ENCODE assay signal across 2 cellular contexts in genomic region chr11:59801160-59801706, GRCh38.
TF ChIP-seq lines count a peak whose summit lies in the region.

No MANE protein-coding gene starts in this region.

TF ChIP-seq in SK-N-SH, 30 proteins besides CTCF, POLR2A, EP300 and RAD21 (continued from another document):
- no peak for TF ChIP-seq PBX3 (IDR thresholded peaks at IDR 0.05)
- TF ChIP-seq GATA2 (CRISPR knock-in tag; IDR thresholded peaks at IDR 0.05), result no peak
- no peak for TF ChIP-seq TAF1 (IDR thresholded peaks at IDR 0.05; ENCODE audit: borderline replicate concordance, low read depth, low read length)
- no peak for TF ChIP-seq FOSL2 (IDR thresholded peaks at IDR 0.05; ENCODE audit: borderline replicate concordance, low read depth)

TF ChIP-seq in SK-N-SH treated with all-trans-retinoic acid at 6 μM for 48 hours, 23 proteins besides CTCF, POLR2A, EP300 and RAD21 (continued from another document):
- TF ChIP-seq CSRNP3 (CRISPR knock-in tag; IDR thresholded peaks at IDR 0.05) (no peak), PPARA (CRISPR knock-in tag; IDR thresholded peaks at IDR 0.05; ENCODE audit: borderline replicate concordance) (no peak), CSDC2 (CRISPR knock-in tag; IDR thresholded peaks at IDR 0.05) (no peak), ARNTL (CRISPR knock-in tag; IDR thresholded peaks at IDR 0.05; ENCODE audit: borderline replicate concordance, low read depth) (no peak), PATZ1 (CRISPR knock-in tag; IDR thresholded peaks at IDR 0.05; ENCODE audit: borderline replicate concordance) (no peak), POU6F1 (CRISPR knock-in tag; IDR thresholded peaks at IDR 0.05; ENCODE audit: borderline replicate concordance, low read depth) (no peak)
